ENCODE assay signal across 8 cellular contexts in genomic region chr20:47502801-47503239, GRCh38. TPM values are rescaled to one million over a fixed set of nuclear protein-coding genes. Genes with fewer than 3 reads are reported as not detected.
DNase-seq lines count a peak whose midpoint lies in the region; ATAC-seq, FAIRE-seq and TF ChIP-seq lines count a peak whose summit lies in the region.

No MANE protein-coding gene starts in this region.

- no peak overlapping the region for H3K18ac ChIP-seq in H1 (ENCODE audit: extremely low read depth, low read length)

- H3K36me3 Mint-ChIP-seq in mesothelial cell of epicardium = no peaks in the 10 kb centered on the region

- H3K23ac ChIP-seq in H1 (ENCODE audit: insufficient read length) = no peak overlapping the region

- peak overlapping the region; percentile 99 for H3K4me3 Mint-ChIP-seq in mesothelial cell of epicardium

- H3K4me1 ChIP-seq in H1 (replicated peaks in 1 of 4; ENCODE audit: control insufficient read depth in 3 of 4, insufficient read depth in 4 of 4, low read length in 3 of 4) (peaks cover 0 to 9% (median 4%) of the 10 kb centered on the region in 4 experiments; a peak in 4 of 7 replicates), aorta (ENCODE audit: control insufficient read depth in 1 of 2, insufficient read depth in 2 of 2, low read length in 2 of 2) (no peaks in the 10 kb centered on the region)

- TF ChIP-seq CTCF in H1 (IDR thresholded peaks at IDR 0.05; ENCODE audit: control extremely low read depth in 1 of 3, insufficient read depth in 1 of 3, low read depth in 1 of 3, low read length in 3 of 3) (no peak), mesothelial cell of epicardium (IDR thresholded peaks at IDR 0.05; ENCODE audit: unreplicated experiment) (no peak)

- no peaks in the 10 kb centered on the region for H3K9me3 Mint-ChIP-seq in mesothelial cell of epicardium

- no peak overlapping the region for H2BK12ac ChIP-seq in H1 (ENCODE audit: low read depth, low read length)

- FAIRE-seq in HTR-8/SVneo (lab: Jason Lieb, UNC) = no peak
- FAIRE-seq in H1 (lab: Jason Lieb, UNC) = no peak

- CTCF ChIA-PET in H1 (lab: Charles Lee; ENCODE audit: partially characterized antibody) = interaction anchor here (0.6 to 3.2 kb wide), 7 partner anchors 9 to 230 kb away, joined by 3 to 16 read pairs (median 3); partner anchors contain the start of gene ZMYND8

- no peak for TF ChIP-seq RAD21 in H1 (IDR thresholded peaks at IDR 0.05 in 1 of 2, conservative IDR thresholded peaks at IDR 0.05 in 1 of 2; ENCODE audit: low read depth in 2 of 2, low read length in 2 of 2)

- peak overlapping the region; percentile 74 to 89 (median 84) for H3K4me3 ChIP-seq in H1 (ENCODE audit: extremely low read depth in 1 of 4, insufficient read depth in 2 of 4, low read depth in 3 of 4, low read length in 4 of 4)
- peak overlapping the region; percentile 86 to 96 for H3K4me3 ChIP-seq in aorta (ENCODE audit: low read length in 2 of 2)

- WGBS in H1 (ENCODE audit: extremely low coverage in 1 of 2, insufficient coverage in 1 of 2, insufficient read length in 1 of 2, insufficient replicate concordance in 2 of 2, low coverage in 1 of 2, low lambda C conversion rate in 2 of 2, missing lambda C conversion rate in 1 of 2), 2 experiments = 3% methylated on average over 11 of the region's 11 CpGs; no CpG with 5 or more reads in 1 of the 2 experiments
- WGBS in aorta, 2 donors = 0% methylated on average over 11 of the region's 11 CpGs

- peaks cover 4% of the 10 kb centered on the region; the same call in 1 of the 2 replicates for H3K23me2 ChIP-seq in H1 (ENCODE audit: low read depth, low read length)

- DNase-seq in COLO829 (ENCODE audit: low spot score) (peak; percentile 42), HTR-8/SVneo (ENCODE audit: insufficient read length, low spot score) (peak; percentile 72), SK-MEL-5 (ENCODE audit: low read depth, low spot score) (peak; percentile 40), H1 (ENCODE audit: low read depth in 1 of 2, low spot score in 2 of 2) (no peak), mesothelial cell of epicardium (ENCODE audit: low spot score in 2 of 2, unreplicated experiment in 2 of 2) (no peak), aorta (no peak), GOT3 (lab: John Stamatoyannopoulos, UW) (no peak)

- H3K9me3 ChIP-seq in H1 (ENCODE audit: insufficient read depth in 2 of 2, low read depth in 1 of 2, low read length in 1 of 2) (no peaks in the 10 kb centered on the region), aorta (ENCODE audit: control insufficient read depth, low read length) (no peaks in the 10 kb centered on the region)

- H3K27me3 ChIP-seq in H1 (replicated peaks in 1 of 4; ENCODE audit: control insufficient read depth in 3 of 4, extremely low read depth in 1 of 4, insufficient read depth in 3 of 4, low read length in 3 of 4) (no peaks in the 10 kb centered on the region), aorta (ENCODE audit: control insufficient read depth in 1 of 2, insufficient read depth in 2 of 2, low read length in 1 of 2) (no peaks in the 10 kb centered on the region)

- H3K27me3 Mint-ChIP-seq in mesothelial cell of epicardium (ENCODE audit: low read depth) = no peaks in the 10 kb centered on the region

- no peaks in the 10 kb centered on the region; the same call in 1 of the 2 replicates for H3K79me1 ChIP-seq in H1 (ENCODE audit: low read depth, low read length)

- H2AFZ ChIP-seq in H1 (ENCODE audit: low read length) = no peak overlapping the region

- intact Hi-C loops in aorta (cut with DNase I) = loop anchor here (5.0 to 10.0 kb wide), 5 partner anchors 36 to 121 kb away; no protein-coding TSS in a partner anchor

- no peak overlapping the region for H2BK5ac ChIP-seq in H1 (ENCODE audit: low read depth, low read length)

- H3K27ac ChIP-seq in H1 (ENCODE audit: low read depth, low read length) = no peak overlapping the region
- peak overlapping the region in 1 of 2 donors; percentile 73 for H3K27ac ChIP-seq in aorta (ENCODE audit: low read depth in 1 of 2, low read length in 2 of 2)

- H2BK15ac ChIP-seq in H1 (ENCODE audit: low read length) = no peak overlapping the region

- no peak overlapping the region for H3K4ac ChIP-seq in H1 (replicated peaks; ENCODE audit: insufficient read length, low read depth, low read length)

- no peak overlapping the region for H3K56ac ChIP-seq in H1 (replicated peaks; ENCODE audit: insufficient read length, low read depth, low read length)

- H4K8ac ChIP-seq in H1 (ENCODE audit: extremely low read depth, insufficient read depth, low read length) = no peak overlapping the region

- no peak for ATAC-seq in aorta (ENCODE audit: low FRiP score)
- ATAC-seq in HG03095 (IDR thresholded peaks at IDR 0.05; ENCODE audit: unreplicated experiment) = no peak

- POLR2A ChIA-PET in H1 (lab: Charles Lee; ENCODE audit: partially characterized antibody) = interaction anchor here (1.1 to 5.0 kb wide), 10 partner anchors 10 to 309 kb away, joined by 3 to 32 read pairs (median 5); no protein-coding TSS in a partner anchor

- no peak overlapping the region for H3K14ac ChIP-seq in H1 (ENCODE audit: insufficient read length)

- H2BK20ac ChIP-seq in H1 (ENCODE audit: low read length) = no peak overlapping the region

- peak overlapping the region; percentile 91 for H3K27ac Mint-ChIP-seq in mesothelial cell of epicardium

- H4K5ac ChIP-seq in H1 (ENCODE audit: insufficient read length, low read depth, low read length) = no peak overlapping the region

- H3K4me2 ChIP-seq in H1 (ENCODE audit: insufficient read depth in 1 of 2, low read depth in 2 of 2, low read length in 2 of 2) = peak overlapping the region; percentile 77 to 79

- H3K36me3 ChIP-seq in H1 (ENCODE audit: control insufficient read depth in 2 of 4, insufficient read depth in 4 of 4, low read length in 3 of 4) (no peaks in the 10 kb centered on the region), aorta (ENCODE audit: control insufficient read depth in 1 of 2, insufficient read depth in 2 of 2, low read length in 1 of 2) (no peaks in the 10 kb centered on the region)

- peaks cover 42% of the 10 kb centered on the region for H3K4me1 Mint-ChIP-seq in mesothelial cell of epicardium

- H2BK120ac ChIP-seq in H1 (replicated peaks; ENCODE audit: low read depth, low read length) = no peak overlapping the region

- peaks cover 0 to 2% of the 10 kb centered on the region in 2 experiments for H4K20me1 ChIP-seq in H1 (replicated peaks in 1 of 2; ENCODE audit: control insufficient read depth in 1 of 2, insufficient read depth in 2 of 2, low read length in 2 of 2)

- no peak overlapping the region for H4K91ac ChIP-seq in H1 (replicated peaks; ENCODE audit: insufficient read length, low read length)

- peaks cover 0 to 54% of the 10 kb centered on the region in 2 experiments; a peak in 2 of 4 replicates for H3K79me2 ChIP-seq in H1 (ENCODE audit: control insufficient read depth in 1 of 2, insufficient read depth in 2 of 2, low read length in 2 of 2)

- no peak overlapping the region for H2AK5ac ChIP-seq in H1 (ENCODE audit: low read depth, low read length)

- TF ChIP-seq POLR2A in H1 (IDR thresholded peaks at IDR 0.05; ENCODE audit: control extremely low read depth in 1 of 2, low read depth in 2 of 2, low read length in 2 of 2) = no peak

- peak overlapping the region in 3 of 4 experiments; percentile 42 to 70 (median 67); a peak in 4 of 7 replicates for H3K9ac ChIP-seq in H1 (replicated peaks in 1 of 4; ENCODE audit: extremely low read depth in 1 of 4, low read depth in 3 of 4, low read length in 3 of 4)

- in situ Hi-C loops in SK-MEL-5 (cut with HindIII; ENCODE audit: low pct_unique_long_range_greater_than_20kb, low sequenced_read_pairs) = no loop called here

- no peak for TF ChIP-seq EP300 in H1 (IDR thresholded peaks at IDR 0.05; ENCODE audit: borderline replicate concordance in 1 of 2, low read depth in 2 of 2, low read length in 2 of 2)

TF ChIP-seq in H1, 55 proteins besides CTCF, POLR2A, EP300 and RAD21:
- TF ChIP-seq ASH2L (IDR thresholded peaks at IDR 0.05; ENCODE audit: low read length) = peak; percentile 17
- no peak for TF ChIP-seq TBP (IDR thresholded peaks at IDR 0.05; ENCODE audit: low read depth, low read length)
- TF ChIP-seq KDM5A (IDR thresholded peaks at IDR 0.05; ENCODE audit: low read length) = no peak
- no peak for TF ChIP-seq TEAD4 (IDR thresholded peaks at IDR 0.05; ENCODE audit: low read depth, low read length)
- TF ChIP-seq SAP30 (IDR thresholded peaks at IDR 0.05; ENCODE audit: insufficient read depth, insufficient replicate concordance, low read length) = peak; percentile 32
- TF ChIP-seq CEBPB (IDR thresholded peaks at IDR 0.05; ENCODE audit: low read depth, low read length) = 0 out of 2 replicates have a peak, but pooled peaks have one; percentile 41
- TF ChIP-seq KDM4A (IDR thresholded peaks at IDR 0.05; ENCODE audit: low read depth, low read length, severe bottlenecking) = no peak
- TF ChIP-seq CTBP2 (IDR thresholded peaks at IDR 0.05; ENCODE audit: borderline replicate concordance, insufficient read depth, insufficient read length, low read length) = no peak
- TF ChIP-seq SP2 (IDR thresholded peaks at IDR 0.05; ENCODE audit: low read length) = no peak
- TF ChIP-seq YY1 (IDR thresholded peaks at IDR 0.05; ENCODE audit: low read depth, low read length) = no peak
- TF ChIP-seq JUN (IDR thresholded peaks at IDR 0.05; ENCODE audit: low read depth, low read length) = no peak
- TF ChIP-seq CHD1 (IDR thresholded peaks at IDR 0.05; ENCODE audit: low read depth, low read length) = no peak
- no peak for TF ChIP-seq CHD2 (IDR thresholded peaks at IDR 0.05; ENCODE audit: low read length)
- no peak for TF ChIP-seq RFX5 (IDR thresholded peaks at IDR 0.05; ENCODE audit: borderline replicate concordance, low read depth, low read length)

RNA-seq across cellular contexts. Expression of gene NCOA3, which starts 1.1 kb away (rescaled TPM):
- total RNA-seq in SK-MEL-5 (2014; rRNA removed; shearing (Covaris generic)) = 16.1 and 16.8 TPM in 2 replicates
- polyA plus RNA-seq in SK-MEL-5 (2015; cell fraction: cytosol; rRNA removed) = 11.0 and 14.2 TPM in 2 replicates
- polyA plus RNA-seq in SK-MEL-5 (2015; cell fraction: nucleus; rRNA removed) = 19.7 and 21.9 TPM in 2 replicates
- total RNA-seq in H1 (2021; fragmentation: NEBNext Ultra II Directional; extraction: Animal tissue kit (Norgen Biotek cat#: 25700)) = 21.1 and 24.7 TPM in 2 replicates
- 6.7 and 7.9 TPM in 2 replicates for polyA plus RNA-seq in H1 (2011; rRNA removed)
- polyA plus RNA-seq in H1 (2011; cell fraction: cytosol; rRNA removed) = 10.4 TPM
- polyA plus RNA-seq in H1 (2011; cell fraction: nucleus; rRNA removed) = 14.1 TPM
- 6.9 to 12.3 TPM (median 9.0 TPM) in 4 replicates for polyA plus RNA-seq in H1 (2012, experiment 1 of 2)
- 0.51 TPM for polyA plus RNA-seq in H1 (2012, experiment 2 of 2)
- 10.1 TPM for polyA plus RNA-seq in H1 (2013, experiment 1 of 2)
- 10.3 TPM for polyA plus RNA-seq in H1 (2013, experiment 2 of 2)
- 34.1 and 42.0 TPM in 2 replicates for polyA minus RNA-seq in H1 (2011; rRNA and poly(A)+ RNA removed)
- polyA minus RNA-seq in H1 (2011; cell fraction: cytosol; rRNA and poly(A)+ RNA removed) = 18.4 TPM
- 29.2 TPM for polyA minus RNA-seq in H1 (2011; cell fraction: nucleus; rRNA and poly(A)+ RNA removed)
- total RNA-seq in mesothelial cell of epicardium = 45.9 to 49.8 TPM (median 47.1 TPM) in 3 replicates
- total RNA-seq in aorta = 10 to 100 TPM; 42.6 to 53.7 TPM
- polyA plus RNA-seq in aorta = 10 to 100 TPM in 1 of 2 donors, 1 to 10 TPM in 1; 4.8 to 12.7 TPM

Comparison
In these comparisons a context has a peak if more than half of its experiments do, and no peak if none do; other contexts are left out.
1. DNase-seq: peak in COLO829 (single experiment), HTR-8/SVneo (single experiment) and SK-MEL-5 (single experiment); none in H1 (0 of 2), mesothelial cell of epicardium (0 of 2), aorta (0 of 2) and GOT3 (single experiment).